11 cellular contexts compared by ENCODE assay signal in the genomic region with DNA sequence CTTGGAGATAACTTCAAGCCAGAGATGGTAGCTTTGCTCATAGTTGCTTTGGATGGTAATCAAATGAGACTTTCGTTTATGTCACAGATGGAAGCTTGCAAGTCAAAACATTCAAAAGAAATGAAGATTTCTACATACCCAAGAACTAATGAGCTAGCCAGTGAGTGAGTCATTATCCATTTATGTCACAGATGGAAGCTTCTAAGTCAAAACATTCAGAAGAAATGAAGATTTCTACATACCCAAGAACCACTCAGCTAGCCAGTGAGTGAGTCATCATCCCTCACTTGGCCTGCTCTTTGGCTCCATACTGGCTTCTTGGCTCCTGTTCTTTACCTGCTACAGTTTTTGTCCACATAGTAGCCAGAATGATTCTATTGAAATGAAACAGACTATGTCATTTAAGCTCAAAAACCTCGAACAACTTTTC.
DNase-seq lines count a peak whose midpoint lies in the region; ATAC-seq and TF ChIP-seq lines count a peak whose summit lies in the region.
"Had no signal": no experiment of that assay in that cellular context is flagged by ENCODE, and none has a peak within 500 bp of the region (broad histone marks: within the 10 kb centered on the region; RNA-seq: fewer than 3 reads in every experiment).

No MANE protein-coding gene starts in this region.

- H3K27me3 Mint-ChIP-seq in activated CD4-positive, alpha-beta T cell treated with anti-CD3 and anti-CD28 coated beads for 36 hours, result no peaks in the 10 kb centered on the region

- H3K4me1 ChIP-seq in foreskin keratinocyte, result peaks cover 4% of the 10 kb centered on the region
- peaks cover 6 to 41% (median 8%) of the 10 kb centered on the region in 3 donors for H3K4me1 ChIP-seq in esophagus squamous epithelium

- WGBS in esophagus squamous epithelium, 2 donors, result 10 to 18% methylated on average over 2 of the region's 2 CpGs

- H3K27me3 ChIP-seq in foreskin keratinocyte (no peaks in the 10 kb centered on the region), esophagus squamous epithelium (no peaks in the 10 kb centered on the region)
- H3K27me3 ChIP-seq: suprapubic skin had no signal

- peaks cover 49% of the 10 kb centered on the region for H3K4me1 Mint-ChIP-seq in activated CD4-positive, alpha-beta T cell treated with anti-CD3 and anti-CD28 coated beads for 36 hours

- no peak for TF ChIP-seq POLR2A in esophagus squamous epithelium (IDR thresholded peaks at IDR 0.05)

- intact Hi-C loops in activated CD4-positive, alpha-beta T cell treated with anti-CD3 and anti-CD28 coated beads for 36 hours (cut with DNase I, micrococcal nuclease), result loop anchor here (1.0 to 10.0 kb wide), 17 partner anchors 46 to 1064 kb away; partner anchors contain the start of gene ALCAM (in 2 of the 2)
- intact Hi-C loops in esophagus squamous epithelium (cut with DNase I), result no loop called here

- H3K27ac ChIP-seq in foreskin keratinocyte (no peak overlapping the region), esophagus squamous epithelium (peak overlapping the region in 2 of 4 donors; percentile 5 to 41)
- H3K27ac ChIP-seq: C4-2B, suprapubic skin had no signal

- ATAC-seq in activated CD4-positive, alpha-beta T cell treated with anti-CD3 and anti-CD28 coated beads for 36 hours, result peak; percentile 82
- ATAC-seq in foreskin keratinocyte (peak; percentile 95), HG02798 (IDR thresholded peaks at IDR 0.05; ENCODE audit: poor library complexity, unreplicated experiment) (no peak), GM19455 (IDR thresholded peaks at IDR 0.05; ENCODE audit: unreplicated experiment) (no peak)

- H3K4me3 ChIP-seq in esophagus squamous epithelium, result no peak overlapping the region
- H3K4me3 ChIP-seq: suprapubic skin had no signal

- no peaks in the 10 kb centered on the region for H3K36me3 ChIP-seq in esophagus squamous epithelium
- H3K36me3 ChIP-seq: suprapubic skin had no signal

- POLR2A ChIA-PET in activated CD4-positive, alpha-beta T cell treated with anti-CD3 and anti-CD28 coated beads for 36 hours (lab: Charles Lee), result interaction anchor here (0.6 to 1.1 kb wide), 9 partner anchors 29 to 1661 kb away, joined by 3 to 5 read pairs (median 4); no protein-coding TSS in a partner anchor

- H3K4me3 Mint-ChIP-seq in activated CD4-positive, alpha-beta T cell treated with anti-CD3 and anti-CD28 coated beads for 36 hours, result no peak overlapping the region
- H3K4me3 Mint-ChIP-seq: immature natural killer cell had no signal

- peaks cover 20% of the 10 kb centered on the region for H3K36me3 Mint-ChIP-seq in activated CD4-positive, alpha-beta T cell treated with anti-CD3 and anti-CD28 coated beads for 36 hours (ENCODE audit: low read depth)
- H3K36me3 Mint-ChIP-seq: immature natural killer cell had no signal

- no peaks in the 10 kb centered on the region for H3K9me3 ChIP-seq in esophagus squamous epithelium
- H3K9me3 ChIP-seq: suprapubic skin had no signal

- no peak for TF ChIP-seq CTCF in foreskin keratinocyte (conservative IDR thresholded peaks at IDR 0.05)
- TF ChIP-seq CTCF in esophagus squamous epithelium (IDR thresholded peaks at IDR 0.05), result no peak

- CTCF ChIA-PET in activated CD4-positive, alpha-beta T cell treated with anti-CD3 and anti-CD28 coated beads for 36 hours (lab: Charles Lee), result interaction anchor here (0.7 to 2.4 kb wide), 7 partner anchors 11 to 253 kb away, joined by 3 to 9 read pairs (median 3); no protein-coding TSS in a partner anchor

- DNase-seq in activated CD4-positive, alpha-beta T cell treated with anti-CD3 and anti-CD28 coated beads for 36 hours, result peak; percentile 73
- no peak for DNase-seq in activated CD4-positive, alpha-beta T cell treated with anti-CD3 and anti-CD28 coated beads, Interleukin-2, amount 50 U/mL, for 1 hour
- peak; percentile 12 for DNase-seq in SIG-M5 (lab: John Stamatoyannopoulos, UW)
- peak; percentile 96 to 98 for DNase-seq in foreskin keratinocyte
- peak; percentile 27 to 48 for DNase-seq in stimulated activated CD8-positive, alpha-beta memory T cell treated with anti-CD3 and anti-CD28 coated beads, Interleukin-15, amount 100 ng/mL, for 48 hours (ENCODE audit: low read depth in 2 of 2)
- DNase-seq in esophagus squamous epithelium (lab: John Stamatoyannopoulos, UW), result no peak
- DNase-seq: immature natural killer cell had no signal

- no peaks in the 10 kb centered on the region for H3K9me3 Mint-ChIP-seq in activated CD4-positive, alpha-beta T cell treated with anti-CD3 and anti-CD28 coated beads for 36 hours (ENCODE audit: low read depth)
- H3K9me3 Mint-ChIP-seq: immature natural killer cell had no signal

- peak overlapping the region; percentile 98 for H3K27ac Mint-ChIP-seq in activated CD4-positive, alpha-beta T cell treated with anti-CD3 and anti-CD28 coated beads for 36 hours
- H3K27ac Mint-ChIP-seq: immature natural killer cell had no signal

Comparison
In these comparisons a context has a peak if more than half of its experiments do, and no peak if none do; other contexts are left out.
1. DNase-seq: peak in activated CD4-positive, alpha-beta T cell treated with anti-CD3 and anti-CD28 coated beads for 36 hours (single experiment), SIG-M5 (single experiment), foreskin keratinocyte (2 of 2) and stimulated activated CD8-positive, alpha-beta memory T cell treated with anti-CD3 and anti-CD28 coated beads, Interleukin-15, amount 100 ng/mL, for 48 hours (2 of 2); none in activated CD4-positive, alpha-beta T cell treated with anti-CD3 and anti-CD28 coated beads, Interleukin-2, amount 50 U/mL, for 1 hour (single experiment) and esophagus squamous epithelium (single experiment).
2. ATAC-seq: peak in activated CD4-positive, alpha-beta T cell treated with anti-CD3 and anti-CD28 coated beads for 36 hours (single experiment) and foreskin keratinocyte (single experiment); none in HG02798 (single experiment) and GM19455 (single experiment).